1 cellular context compared by ENCODE assay signal in the genomic region with DNA sequence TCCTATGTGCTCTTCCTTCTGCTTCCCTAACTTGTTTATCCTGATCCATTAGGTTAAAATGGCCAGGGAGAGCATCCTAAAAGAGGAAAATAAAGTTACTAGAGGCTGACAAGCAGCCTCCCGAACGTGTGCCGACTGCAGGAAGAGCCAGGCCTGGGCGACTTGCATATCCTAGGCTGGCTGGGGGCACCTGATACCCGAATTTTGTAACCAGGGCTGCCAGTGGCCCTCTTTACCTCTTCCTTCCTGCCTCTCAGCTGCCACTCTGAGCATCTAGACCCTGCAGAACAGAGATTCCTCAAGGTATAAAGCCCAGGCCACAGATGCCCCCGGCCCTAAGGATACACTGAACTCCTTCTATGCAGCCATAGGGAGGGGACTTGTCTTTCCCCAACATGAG.
TF ChIP-seq lines count a peak whose summit lies in the region.

No MANE protein-coding gene starts in this region.

TF ChIP-seq in IMR-90, 13 proteins besides CTCF, POLR2A, EP300 and RAD21:
- TF ChIP-seq MAFK (IDR thresholded peaks at IDR 0.05; ENCODE audit: low read depth, low read length) = no peak
- TF ChIP-seq RFX5 (IDR thresholded peaks at IDR 0.05; ENCODE audit: low read depth, low read length) = no peak
- TF ChIP-seq, protein P1, sequence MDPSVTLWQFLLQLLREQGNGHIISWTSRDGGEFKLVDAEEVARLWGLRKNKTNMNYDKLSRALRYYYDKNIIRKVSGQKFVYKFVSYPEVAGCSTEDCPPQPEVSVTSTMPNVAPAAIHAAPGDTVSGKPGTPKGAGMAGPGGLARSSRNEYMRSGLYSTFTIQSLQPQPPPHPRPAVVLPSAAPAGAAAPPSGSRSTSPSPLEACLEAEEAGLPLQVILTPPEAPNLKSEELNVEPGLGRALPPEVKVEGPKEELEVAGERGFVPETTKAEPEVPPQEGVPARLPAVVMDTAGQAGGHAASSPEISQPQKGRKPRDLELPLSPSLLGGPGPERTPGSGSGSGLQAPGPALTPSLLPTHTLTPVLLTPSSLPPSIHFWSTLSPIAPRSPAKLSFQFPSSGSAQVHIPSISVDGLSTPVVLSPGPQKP (IDR thresholded peaks at IDR 0.05; ENCODE audit: borderline replicate concordance, low read depth, low read length) = no peak
- TF ChIP-seq NFE2L2 (IDR thresholded peaks at IDR 0.05; ENCODE audit: low read depth, low read length) = no peak
- no peak for TF ChIP-seq CEBPB (IDR thresholded peaks at IDR 0.05; ENCODE audit: low read depth, low read length)
- no peak for TF ChIP-seq FOS (IDR thresholded peaks at IDR 0.05; ENCODE audit: low read depth, low read length)
- TF ChIP-seq BHLHE40 (IDR thresholded peaks at IDR 0.05; ENCODE audit: low read depth, low read length) = no peak
- no peak for TF ChIP-seq SMC3 (IDR thresholded peaks at IDR 0.05; ENCODE audit: low read depth, low read length)
- TF ChIP-seq CHD1 (IDR thresholded peaks at IDR 0.05; ENCODE audit: low read depth, low read length) = no peak
- TF ChIP-seq RCOR1 (IDR thresholded peaks at IDR 0.05; ENCODE audit: insufficient replicate concordance, low read length) = no peak
- TF ChIP-seq, protein P2, sequence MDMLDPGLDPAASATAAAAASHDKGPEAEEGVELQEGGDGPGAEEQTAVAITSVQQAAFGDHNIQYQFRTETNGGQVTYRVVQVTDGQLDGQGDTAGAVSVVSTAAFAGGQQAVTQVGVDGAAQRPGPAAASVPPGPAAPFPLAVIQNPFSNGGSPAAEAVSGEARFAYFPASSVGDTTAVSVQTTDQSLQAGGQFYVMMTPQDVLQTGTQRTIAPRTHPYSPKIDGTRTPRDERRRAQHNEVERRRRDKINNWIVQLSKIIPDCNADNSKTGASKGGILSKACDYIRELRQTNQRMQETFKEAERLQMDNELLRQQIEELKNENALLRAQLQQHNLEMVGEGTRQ (IDR thresholded peaks at IDR 0.05; ENCODE audit: low read depth, low read length) = no peak
- no peak for TF ChIP-seq MAZ (IDR thresholded peaks at IDR 0.05; ENCODE audit: borderline replicate concordance, low read depth, low read length)
TF ChIP-seq in IMR-90: peak in this region for 0.
